In genomic region chrX:120290107-120290506, GRCh38 we compare ENCODE assay signal across 20 cellular contexts. TPM values are rescaled to one million over a fixed set of nuclear protein-coding genes. Genes with fewer than 3 reads are reported as not detected.
A peak's percentile ranks its signal among the peaks of the same experiment; 100 is the strongest.
DNase-seq lines count a peak whose midpoint lies in the region; ATAC-seq, FAIRE-seq and TF ChIP-seq lines count a peak whose summit lies in the region.
"Had no signal": no experiment of that assay in that cellular context is flagged by ENCODE, and none has a peak within 500 bp of the region (broad histone marks: within the 10 kb centered on the region; RNA-seq: fewer than 3 reads in every experiment).

No MANE protein-coding gene starts in this region.

- CTCF ChIA-PET in GM12878 (lab: Yijun Ruan, JAX), result interaction anchor here (0.8 to 1.3 kb wide), 3 partner anchors 10 to 29 kb away, joined by 3 to 10 read pairs (median 6); no protein-coding TSS in a partner anchor

- H3K4me3 Mint-ChIP-seq in glutamatergic neuron (ENCODE audit: unreplicated experiment), result no peak overlapping the region
- H3K4me3 Mint-ChIP-seq: CD4-positive, CD25-positive, alpha-beta regulatory T cell; CD8-positive, alpha-beta memory T cell had no signal

- RAD21 ChIA-PET in GM12878 (lab: Charles Lee; ENCODE audit: unreplicated experiment), result interaction anchor here (0.9 to 1.7 kb wide), 2 partner anchors 11 to 196 kb away, joined by 3 to 6 read pairs; no protein-coding TSS in a partner anchor

- no peak overlapping the region for H3K9ac ChIP-seq in GM12878 (ENCODE audit: control insufficient read depth, insufficient read depth, low read length)
- H3K9ac ChIP-seq: GM23248 had no signal

- no peak for FAIRE-seq in GM12878 (lab: Jason Lieb, UNC)
- FAIRE-seq: D721Med, G401.6, GM12892, HTR-8/SVneo had no signal

- H3K4me2 ChIP-seq in GM12878 (ENCODE audit: control insufficient read depth, insufficient read depth), result no peak overlapping the region

- no peak for TF ChIP-seq RAD21 in GM12878 (IDR thresholded peaks at IDR 0.05; ENCODE audit: insufficient read depth, low read depth, low read length)

- H3K79me2 ChIP-seq in GM12878 (ENCODE audit: control insufficient read depth, insufficient read depth, low read length), result no peaks in the 10 kb centered on the region

- H3K9me3 ChIP-seq in GM12878 (replicated peaks; ENCODE audit: control insufficient read depth, insufficient read depth, low read length), result no peaks in the 10 kb centered on the region; the same call in 2 of the 3 replicates
- H3K9me3 ChIP-seq: BE2C, Caco-2, HAP-1 had no signal

- intact Hi-C loops in GM12878 (cut with micrococcal nuclease; ENCODE audit: unreplicated experiment), result no loop called here

- BruUV-seq in GM12878 (replicated peaks; lab: Mats Ljungman, UMichigan), result no TSS peak

- ATAC-seq in GM12878 (no peak), HG03196 (IDR thresholded peaks at IDR 0.05; ENCODE audit: unreplicated experiment) (no peak)

- DNase-seq in NCI-H1436 (lab: John Stamatoyannopoulos, UW) (peak; percentile 29), NCI-H1436 treated with DMSO at 0.1 percent for 48 hours (lab: John Stamatoyannopoulos, UW) (no peak), NCI-H82 (lab: John Stamatoyannopoulos, UW) (peak; percentile 15), NCI-H82 treated with DMSO at 0.1 percent for 48 hours (lab: John Stamatoyannopoulos, UW; ENCODE audit: unreplicated experiment) (no peak), GM12878 (ENCODE audit: low read depth, low spot score) (no peak), glutamatergic neuron (no peak)
- DNase-seq: BE2C; C1 segment of cervical spinal cord; Caco-2; CD4-positive, CD25-positive, alpha-beta regulatory T cell; CD8-positive, alpha-beta memory T cell; GM23248; IMR-90; KBM-7 had no signal

- peaks cover 4% of the 10 kb centered on the region for H3K4me1 Mint-ChIP-seq in glutamatergic neuron (ENCODE audit: low read depth, unreplicated experiment)

- H3K4me1 ChIP-seq in GM12878 (ENCODE audit: control insufficient read depth, insufficient read depth, low read length), result peaks cover 18% of the 10 kb centered on the region
- H3K4me1 ChIP-seq: BE2C, Caco-2, HAP-1 had no signal

- TF ChIP-seq POLR2A in GM12878 (IDR thresholded peaks at IDR 0.05; ENCODE audit: low read depth, low read length), result no peak

- H2AFZ ChIP-seq in GM12878 (ENCODE audit: control insufficient read depth, low read depth, low read length), result no peak overlapping the region
- H2AFZ ChIP-seq: GM23248 had no signal

- no peaks in the 10 kb centered on the region for H3K36me3 Mint-ChIP-seq in glutamatergic neuron (ENCODE audit: unreplicated experiment)
- H3K36me3 Mint-ChIP-seq: CD4-positive, CD25-positive, alpha-beta regulatory T cell; CD8-positive, alpha-beta memory T cell had no signal

- no peak overlapping the region for H3K27ac ChIP-seq in GM12878 (ENCODE audit: control insufficient read depth, insufficient read depth)
- H3K27ac ChIP-seq: GM23248 had no signal

- in situ Hi-C loops in GM12878 (cut with MboI), result no loop called here

- TF ChIP-seq EP300 in GM12878 (IDR thresholded peaks at IDR 0.05; ENCODE audit: borderline replicate concordance in 1 of 2, control insufficient read depth in 1 of 2, low read depth in 2 of 2, low read length in 2 of 2), result no peak

- H3K36me3 ChIP-seq in GM12878 (ENCODE audit: control insufficient read depth in 2 of 2, insufficient read depth in 2 of 2, low read length in 1 of 2), result no peaks in the 10 kb centered on the region
- H3K36me3 ChIP-seq: BE2C, HAP-1 had no signal

- no peaks in the 10 kb centered on the region for H4K20me1 ChIP-seq in GM12878 (ENCODE audit: control insufficient read depth, insufficient read depth)

- POLR2A ChIA-PET in GM12878 (lab: Charles Lee), result interaction anchor here (1.4 to 2.0 kb wide), 2 partner anchors 9 to 11 kb away, joined by 5 to 6 read pairs; no protein-coding TSS in a partner anchor

- SMC1A ChIA-PET in GM12878 (lab: Charles Lee; ENCODE audit: uncharacterized antibody, unreplicated experiment), result interaction anchor here (0.6 to 1.7 kb wide), 3 partner anchors 12 to 40 kb away, joined by 3 to 4 read pairs (median 4); partner anchors contain the start of gene ZBTB33

- H3K27me3 ChIP-seq in GM12878 (replicated peaks in 1 of 2; ENCODE audit: control insufficient read depth in 2 of 2, insufficient read depth in 2 of 2, low read length in 1 of 2), result no peaks in the 10 kb centered on the region
- H3K27me3 ChIP-seq: BE2C had no signal

- no peak overlapping the region for H3K27ac Mint-ChIP-seq in glutamatergic neuron (ENCODE audit: unreplicated experiment)
- H3K27ac Mint-ChIP-seq: CD4-positive, CD25-positive, alpha-beta regulatory T cell; CD8-positive, alpha-beta memory T cell had no signal

- TF ChIP-seq CTCF in GM12878 (IDR thresholded peaks at IDR 0.05 in 2 of 3, conservative IDR thresholded peaks at IDR 0.05 in 1 of 3; ENCODE audit: control insufficient read depth in 2 of 3, extremely low read depth in 1 of 3, insufficient read depth in 1 of 3, low read depth in 3 of 3, low read length in 3 of 3) (no peak), glutamatergic neuron (IDR thresholded peaks at IDR 0.05; ENCODE audit: partially characterized antibody, unreplicated experiment) (no peak)

- no peak overlapping the region for H3K4me3 ChIP-seq in GM12878
- H3K4me3 ChIP-seq: GM23248, HAP-1 had no signal

- H3K27me3 Mint-ChIP-seq in glutamatergic neuron (ENCODE audit: unreplicated experiment), result peaks cover 5% of the 10 kb centered on the region
- H3K27me3 Mint-ChIP-seq: CD8-positive, alpha-beta memory T cell had no signal

- no peaks in the 10 kb centered on the region for H3K9me3 Mint-ChIP-seq in glutamatergic neuron (ENCODE audit: unreplicated experiment)
- H3K9me3 Mint-ChIP-seq: CD8-positive, alpha-beta memory T cell had no signal

TF ChIP-seq in GM12878, 131 proteins besides CTCF, POLR2A, EP300 and RAD21:
- TF ChIP-seq SKIL (IDR thresholded peaks at IDR 0.05; ENCODE audit: low read depth, poor library complexity, severe bottlenecking) (no peak), YY1 (IDR thresholded peaks at IDR 0.05; ENCODE audit: low read depth, low read length) (peak; percentile 81)

RNA-seq across cellular contexts. Expression of gene TMEM255A, which starts 21.2 kb away (rescaled TPM):
- 1.7 and 1.9 TPM in 2 replicates for total RNA-seq in GM12878 (2013; cell fraction: nucleolus; rRNA removed)
- total RNA-seq in GM12878 (2014; rRNA removed) (0.90 and 1.3 TPM in 2 replicates), GM12878 (2014; rRNA removed; fragmentation: Illumina TruSeq; extraction: Trizol) (1.3 and 1.4 TPM in 2 replicates), GM12878 (2021) (1.5 and 1.6 TPM in 2 replicates), glutamatergic neuron (ENCODE audit: unreplicated experiment) (7.6 TPM)
- 0.51 TPM for polyA plus RNA-seq in GM12878 (2011; ENCODE audit: low read depth)
- polyA plus RNA-seq in GM12878 (2011; rRNA removed) (5.4 and 5.6 TPM in 2 replicates), GM12878 (2014; fragmentation: Illumina TruSeq; extraction: Trizol) (2.6 TPM in 2 replicates), GM12878 (2014; fragmentation: Nextera tagmentation; extraction: Ambion mirVana) (1 to 10 TPM in 1 of 2 experiments, under 1 TPM in 1; 0.98 to 1.0 TPM), GM12878 (2014; rRNA removed) (0.91 and 1.5 TPM in 2 replicates), GM12878 (2016; fragmentation: Nextera tagmentation; extraction: Ambion mirVana) (1 to 10 TPM; 1.2 to 1.4 TPM)
- 4.0 and 4.6 TPM in 2 replicates for polyA plus RNA-seq in GM12878 (2011; cell fraction: cytosol; rRNA removed)
- polyA plus RNA-seq in GM12878 (2011; cell fraction: nucleus; rRNA removed), result 3.2 and 3.8 TPM in 2 replicates
- polyA plus RNA-seq in GM12878 (2012), result 0.93 and 0.95 TPM in 2 replicates
- 4.5 and 4.7 TPM in 2 replicates for polyA minus RNA-seq in GM12878 (2011; rRNA and poly(A)+ RNA removed)
- 0.94 and 1.6 TPM in 2 replicates for polyA minus RNA-seq in GM12878 (2011; cell fraction: cytosol; rRNA and poly(A)+ RNA removed)
- polyA minus RNA-seq in GM12878 (2011; cell fraction: nucleus; rRNA and poly(A)+ RNA removed), result 1.1 and 1.7 TPM in 2 replicates
- total RNA-seq: CD4-positive, CD25-positive, alpha-beta regulatory T cell; GM23248; IMR-90 had no signal
- polyA plus RNA-seq: GM23248 had no signal

RNA-seq across cellular contexts. Expression of gene ZBTB33, which starts 39.5 kb away (rescaled TPM):
- total RNA-seq in GM12878 (2013; cell fraction: nucleolus; rRNA removed), result 28.0 and 28.4 TPM in 2 replicates
- total RNA-seq in GM12878 (2014; rRNA removed), result 14.1 and 17.7 TPM in 2 replicates
- 25.6 and 26.3 TPM in 2 replicates for total RNA-seq in GM12878 (2014; rRNA removed; fragmentation: Illumina TruSeq; extraction: Trizol)
- 17.1 and 18.3 TPM in 2 replicates for total RNA-seq in GM12878 (2021)
- polyA plus RNA-seq in GM12878 (2011; ENCODE audit: low read depth), result 5.0 TPM
- polyA plus RNA-seq in GM12878 (2011; rRNA removed), result 19.6 and 31.4 TPM in 2 replicates
- polyA plus RNA-seq in GM12878 (2011; cell fraction: cytosol; rRNA removed), result 7.1 and 9.1 TPM in 2 replicates
- polyA plus RNA-seq in GM12878 (2011; cell fraction: nucleus; rRNA removed), result 12.2 and 14.4 TPM in 2 replicates
- polyA plus RNA-seq in GM12878 (2012), result 10.1 and 12.4 TPM in 2 replicates
- 23.3 and 29.3 TPM in 2 replicates for polyA plus RNA-seq in GM12878 (2014; fragmentation: Illumina TruSeq; extraction: Trizol)
- polyA plus RNA-seq in GM12878 (2014; fragmentation: Nextera tagmentation; extraction: Ambion mirVana), result 1 to 10 TPM; 5.2 to 5.4 TPM
- polyA plus RNA-seq in GM12878 (2014; rRNA removed), result 9.3 and 11.3 TPM in 2 replicates
- 10 to 100 TPM; 21.3 to 23.6 TPM for polyA plus RNA-seq in GM12878 (2016; fragmentation: Nextera tagmentation; extraction: Ambion mirVana)
- 20.7 and 40.7 TPM in 2 replicates for polyA minus RNA-seq in GM12878 (2011; rRNA and poly(A)+ RNA removed)
- 10.4 and 12.5 TPM in 2 replicates for polyA minus RNA-seq in GM12878 (2011; cell fraction: cytosol; rRNA and poly(A)+ RNA removed)
- 10.9 and 11.7 TPM in 2 replicates for polyA minus RNA-seq in GM12878 (2011; cell fraction: nucleus; rRNA and poly(A)+ RNA removed)
- 24.3 TPM for total RNA-seq in glutamatergic neuron (ENCODE audit: unreplicated experiment)

Comparison
In these comparisons a context has a peak if more than half of its experiments do, and no peak if none do; other contexts are left out.
1. DNase-seq: peak in NCI-H1436 (single experiment) and NCI-H82 (single experiment); none in NCI-H1436 treated with DMSO at 0.1 percent for 48 hours (single experiment), NCI-H82 treated with DMSO at 0.1 percent for 48 hours (single experiment), GM12878 (single experiment) and glutamatergic neuron (single experiment).